Comparison of ENCODE assay signal across 17 cellular contexts in genomic region chr17:51995797-51996403, GRCh38.
A peak's percentile ranks its signal among the peaks of the same experiment; 100 is the strongest.
DNase-seq lines count a peak whose midpoint lies in the region; ATAC-seq and TF ChIP-seq lines count a peak whose summit lies in the region.
"Had no signal": no experiment of that assay in that cellular context is flagged by ENCODE, and none has a peak within 500 bp of the region (broad histone marks: within the 10 kb centered on the region; RNA-seq: fewer than 3 reads in every experiment).

No MANE protein-coding gene starts in this region.

- H3F3A ChIP-seq in PC-3 (ENCODE audit: low read length, unreplicated experiment) (no peaks in the 10 kb centered on the region), neural cell (ENCODE audit: insufficient read depth, low read length, poor library complexity, severe bottlenecking) (no peaks in the 10 kb centered on the region)

- no peak overlapping the region for H2AFZ ChIP-seq in PC-3 (ENCODE audit: low read length)
- H2AFZ ChIP-seq in neural cell (ENCODE audit: low read depth, low read length), result no peak overlapping the region

- H3K9me3 ChIP-seq in PC-3 (ENCODE audit: low read length), result no peaks in the 10 kb centered on the region
- H3K9me3 ChIP-seq in neural cell (ENCODE audit: low read length), result no peaks in the 10 kb centered on the region
- H3K9me3 ChIP-seq: HAP-1 had no signal

- H3K9me2 ChIP-seq in PC-3 (replicated peaks; ENCODE audit: low read length), result no peaks in the 10 kb centered on the region
- no peaks in the 10 kb centered on the region for H3K9me2 ChIP-seq in neural cell (ENCODE audit: insufficient read depth, low read length)

- H3K9ac ChIP-seq in PC-3 (ENCODE audit: low read length) (no peak overlapping the region), neural cell (ENCODE audit: low read length) (peak overlapping the region; percentile 14)

- POLR2A ChIA-PET in PC-3 (lab: Charles Lee; ENCODE audit: unreplicated experiment), result no interaction called here

- H3K36me3 ChIP-seq in PC-3 (ENCODE audit: low read depth, low read length), result no peaks in the 10 kb centered on the region
- H3K36me3 ChIP-seq in neural cell (ENCODE audit: insufficient read depth, low read length), result no peaks in the 10 kb centered on the region
- H3K36me3 ChIP-seq: HAP-1 had no signal

- intact Hi-C loops in PC-3 (cut with micrococcal nuclease), result no loop called here
- intact Hi-C loops in Right ventricle myocardium inferior (cut with DNase I), result no loop called here

- no peaks in the 10 kb centered on the region for H3K79me2 ChIP-seq in PC-3 (ENCODE audit: low read length)
- no peaks in the 10 kb centered on the region for H3K79me2 ChIP-seq in neural cell (replicated peaks; ENCODE audit: insufficient read depth, low read length)

- H3K27ac ChIP-seq in PC-3 (ENCODE audit: low read length) (no peak overlapping the region), foreskin keratinocyte (no peak overlapping the region), neural cell (ENCODE audit: low read length) (peak overlapping the region; percentile 79)

- TF ChIP-seq CTCF in PC-3 (conservative IDR thresholded peaks at IDR 0.05; ENCODE audit: low read depth, low read length) (no peak), foreskin keratinocyte (conservative IDR thresholded peaks at IDR 0.05) (no peak), neural cell (IDR thresholded peaks at IDR 0.05; ENCODE audit: poor library complexity, severe bottlenecking) (no peak)

- H3K4me2 ChIP-seq in PC-3 (ENCODE audit: low read length) (no peak overlapping the region), neural cell (ENCODE audit: low read length) (no peak overlapping the region)

- CTCF ChIA-PET in PC-3 (lab: Charles Lee), result no interaction called here

- no TSS peak for BruUV-seq in PC-3 (replicated peaks; lab: Mats Ljungman, UMichigan)

- TF ChIP-seq RAD21 in neural cell (conservative IDR thresholded peaks at IDR 0.05), result no peak

- peak; percentile 52 for DNase-seq in EL
- peak; percentile 13 for DNase-seq in PC-3
- DNase-seq in foreskin keratinocyte, result peak; percentile 41 to 72
- DNase-seq in hippocampal formation (lab: John Stamatoyannopoulos, UW), result no peak
- no peak for DNase-seq in Right ventricle myocardium inferior (ENCODE audit: missing footprints)
- DNase-seq: COR-L47, DMS153, IMR-90, Karpas-422, NCI-H1105, NCI-H1694 treated with DMSO at 0.1 percent for 48 hours, NCI-H226, NCI-H69, OCI-M1 had no signal

- no peaks in the 10 kb centered on the region for H3K27me3 ChIP-seq in PC-3 (ENCODE audit: low read length)
- H3K27me3 ChIP-seq in foreskin keratinocyte, result no peaks in the 10 kb centered on the region
- no peaks in the 10 kb centered on the region for H3K27me3 ChIP-seq in neural cell (ENCODE audit: insufficient read depth, low read depth, low read length)

- ATAC-seq in PC-3 (no peak), foreskin keratinocyte (peak; percentile 97), HG02852 (IDR thresholded peaks at IDR 0.05; ENCODE audit: unreplicated experiment) (no peak), Right ventricle myocardium inferior (no peak)

- no peak overlapping the region for H3K4me3 ChIP-seq in PC-3 (ENCODE audit: low read length)
- H3K4me3 ChIP-seq in neural cell (ENCODE audit: low read length), result no peak overlapping the region
- H3K4me3 ChIP-seq: HAP-1 had no signal

- no peaks in the 10 kb centered on the region for H4K20me1 ChIP-seq in PC-3 (ENCODE audit: low read length)
- no peaks in the 10 kb centered on the region for H4K20me1 ChIP-seq in neural cell (ENCODE audit: insufficient read depth)

- TF ChIP-seq EP300 in neural cell (conservative IDR thresholded peaks at IDR 0.05; ENCODE audit: poor library complexity, severe bottlenecking), result peak; percentile 100

- H3K4me1 ChIP-seq in PC-3 (ENCODE audit: insufficient read depth, low read length) (no peaks in the 10 kb centered on the region), foreskin keratinocyte (peaks cover 11% of the 10 kb centered on the region)
- H3K4me1 ChIP-seq: HAP-1 had no signal

TF ChIP-seq in neural cell, 6 proteins besides CTCF, POLR2A, EP300 and RAD21:
- TF ChIP-seq MXI1 (conservative IDR thresholded peaks at IDR 0.05; ENCODE audit: poor library complexity, severe bottlenecking), result peak; percentile 45
- no peak for TF ChIP-seq TAF1 (IDR thresholded peaks at IDR 0.05; ENCODE audit: low read depth)
- no peak for TF ChIP-seq REST (IDR thresholded peaks at IDR 0.05; ENCODE audit: borderline replicate concordance)
- no peak for TF ChIP-seq SMC3 (conservative IDR thresholded peaks at IDR 0.05; ENCODE audit: poor library complexity)
- TF ChIP-seq POLR2AphosphoS5 (IDR thresholded peaks at IDR 0.05), result peak; percentile 95

Comparison
In these comparisons a context has a peak if more than half of its experiments do, and no peak if none do; other contexts are left out.
1. DNase-seq: peak in EL (single experiment), PC-3 (single experiment) and foreskin keratinocyte (2 of 2); none in hippocampal formation (0 of 2) and Right ventricle myocardium inferior (single experiment).